In the genomic region with DNA sequence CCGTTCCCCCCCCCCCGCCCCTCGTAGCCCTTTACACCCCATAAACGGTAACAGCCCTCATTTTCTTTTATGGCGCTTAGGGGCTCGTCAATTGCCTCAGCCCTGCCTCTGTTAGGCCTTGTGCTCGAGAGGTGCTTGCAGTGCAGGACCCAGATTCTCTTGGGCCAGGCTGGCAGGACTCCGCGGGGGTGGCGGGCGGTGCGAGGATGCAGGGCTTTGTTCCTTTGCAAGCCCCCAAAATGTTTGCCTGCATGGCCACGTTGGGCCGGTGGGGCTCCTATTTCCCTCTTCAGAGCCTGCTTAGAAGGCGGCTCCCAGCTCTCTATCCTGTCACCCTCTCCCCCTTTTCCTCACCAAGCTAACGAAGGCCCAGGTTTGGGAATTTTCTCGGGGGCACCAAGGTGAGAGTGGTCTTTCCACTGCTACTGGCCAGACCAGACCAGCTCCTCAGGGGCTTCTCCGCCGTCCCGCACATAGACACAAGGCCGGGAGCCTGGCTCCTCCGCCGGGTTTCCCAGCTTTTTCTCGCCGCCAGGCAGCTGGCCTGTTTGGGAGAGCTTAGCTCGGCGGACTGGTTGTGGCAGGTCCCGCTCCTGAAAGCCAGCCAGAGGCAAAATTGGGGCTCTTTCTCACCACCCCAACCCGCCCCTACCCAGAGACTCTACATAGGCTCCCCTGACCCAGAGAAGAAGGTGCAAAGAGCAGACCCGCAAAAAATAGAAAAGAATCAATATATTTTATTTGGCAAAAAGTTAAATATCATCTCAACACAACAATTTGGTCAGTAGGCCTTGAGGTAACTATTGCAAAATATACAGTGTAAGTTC, we compare ENCODE assay signal across 1 cellular context.
TF ChIP-seq lines count a peak whose summit lies in the region.

No MANE protein-coding gene starts in this region.

TF ChIP-seq in HEK293, 187 proteins besides CTCF, POLR2A, EP300 and RAD21:
- TF ChIP-seq ZNF138 (tag by site-specific recombination; IDR thresholded peaks at IDR 0.05; ENCODE audit: borderline replicate concordance), result no peak
- TF ChIP-seq ZSCAN30 (tag by site-specific recombination; IDR thresholded peaks at IDR 0.05), result peak; percentile 7; the same call in 1 of the 2 replicates
- TF ChIP-seq, protein P1, sequence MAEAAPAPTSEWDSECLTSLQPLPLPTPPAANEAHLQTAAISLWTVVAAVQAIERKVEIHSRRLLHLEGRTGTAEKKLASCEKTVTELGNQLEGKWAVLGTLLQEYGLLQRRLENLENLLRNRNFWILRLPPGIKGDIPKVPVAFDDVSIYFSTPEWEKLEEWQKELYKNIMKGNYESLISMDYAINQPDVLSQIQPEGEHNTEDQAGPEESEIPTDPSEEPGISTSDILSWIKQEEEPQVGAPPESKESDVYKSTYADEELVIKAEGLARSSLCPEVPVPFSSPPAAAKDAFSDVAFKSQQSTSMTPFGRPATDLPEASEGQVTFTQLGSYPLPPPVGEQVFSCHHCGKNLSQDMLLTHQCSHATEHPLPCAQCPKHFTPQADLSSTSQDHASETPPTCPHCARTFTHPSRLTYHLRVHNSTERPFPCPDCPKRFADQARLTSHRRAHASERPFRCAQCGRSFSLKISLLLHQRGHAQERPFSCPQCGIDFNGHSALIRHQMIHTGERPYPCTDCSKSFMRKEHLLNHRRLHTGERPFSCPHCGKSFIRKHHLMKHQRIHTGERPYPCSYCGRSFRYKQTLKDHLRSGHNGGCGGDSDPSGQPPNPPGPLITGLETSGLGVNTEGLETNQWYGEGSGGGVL (tag by site-specific recombination; IDR thresholded peaks at IDR 0.05), result no peak
- TF ChIP-seq ZNF600 (tag by site-specific recombination; IDR thresholded peaks at IDR 0.05), result peak; percentile 41
- TF ChIP-seq FEZF1 (tag by site-specific recombination; IDR thresholded peaks at IDR 0.05), result no peak
- TF ChIP-seq ZFP37 (tag by site-specific recombination; IDR thresholded peaks at IDR 0.05), result peak; percentile 63; the same call in 1 of the 2 replicates
- peak; percentile 7; the same call in 1 of the 2 replicates for TF ChIP-seq ZNF341 (tag by site-specific recombination; IDR thresholded peaks at IDR 0.05; ENCODE audit: low read depth)
- TF ChIP-seq ZNF10 (tag by site-specific recombination; IDR thresholded peaks at IDR 0.05), result 0 out of 2 replicates have a peak, but pooled peaks have one; percentile 9
- TF ChIP-seq PRDM1 (tag by site-specific recombination; IDR thresholded peaks at IDR 0.05), result 0 out of 2 replicates have a peak, but pooled peaks have one; percentile 10
- TF ChIP-seq, protein P2, sequence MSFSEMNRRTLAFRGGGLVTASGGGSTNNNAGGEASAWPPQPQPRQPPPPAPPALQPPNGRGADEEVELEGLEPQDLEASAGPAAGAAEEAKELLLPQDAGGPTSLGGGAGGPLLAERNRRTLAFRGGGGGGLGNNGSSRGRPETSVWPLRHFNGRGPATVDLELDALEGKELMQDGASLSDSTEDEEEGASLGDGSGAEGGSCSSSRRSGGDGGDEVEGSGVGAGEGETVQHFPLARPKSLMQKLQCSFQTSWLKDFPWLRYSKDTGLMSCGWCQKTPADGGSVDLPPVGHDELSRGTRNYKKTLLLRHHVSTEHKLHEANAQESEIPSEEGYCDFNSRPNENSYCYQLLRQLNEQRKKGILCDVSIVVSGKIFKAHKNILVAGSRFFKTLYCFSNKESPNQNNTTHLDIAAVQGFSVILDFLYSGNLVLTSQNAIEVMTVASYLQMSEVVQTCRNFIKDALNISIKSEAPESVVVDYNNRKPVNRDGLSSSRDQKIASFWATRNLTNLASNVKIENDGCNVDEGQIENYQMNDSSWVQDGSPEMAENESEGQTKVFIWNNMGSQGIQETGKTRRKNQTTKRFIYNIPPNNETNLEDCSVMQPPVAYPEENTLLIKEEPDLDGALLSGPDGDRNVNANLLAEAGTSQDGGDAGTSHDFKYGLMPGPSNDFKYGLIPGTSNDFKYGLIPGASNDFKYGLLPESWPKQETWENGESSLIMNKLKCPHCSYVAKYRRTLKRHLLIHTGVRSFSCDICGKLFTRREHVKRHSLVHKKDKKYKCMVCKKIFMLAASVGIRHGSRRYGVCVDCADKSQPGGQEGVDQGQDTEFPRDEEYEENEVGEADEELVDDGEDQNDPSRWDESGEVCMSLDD (tag by site-specific recombination; IDR thresholded peaks at IDR 0.05), result peak; percentile 66; the same call in 1 of the 2 replicates
- TF ChIP-seq, protein P3, sequence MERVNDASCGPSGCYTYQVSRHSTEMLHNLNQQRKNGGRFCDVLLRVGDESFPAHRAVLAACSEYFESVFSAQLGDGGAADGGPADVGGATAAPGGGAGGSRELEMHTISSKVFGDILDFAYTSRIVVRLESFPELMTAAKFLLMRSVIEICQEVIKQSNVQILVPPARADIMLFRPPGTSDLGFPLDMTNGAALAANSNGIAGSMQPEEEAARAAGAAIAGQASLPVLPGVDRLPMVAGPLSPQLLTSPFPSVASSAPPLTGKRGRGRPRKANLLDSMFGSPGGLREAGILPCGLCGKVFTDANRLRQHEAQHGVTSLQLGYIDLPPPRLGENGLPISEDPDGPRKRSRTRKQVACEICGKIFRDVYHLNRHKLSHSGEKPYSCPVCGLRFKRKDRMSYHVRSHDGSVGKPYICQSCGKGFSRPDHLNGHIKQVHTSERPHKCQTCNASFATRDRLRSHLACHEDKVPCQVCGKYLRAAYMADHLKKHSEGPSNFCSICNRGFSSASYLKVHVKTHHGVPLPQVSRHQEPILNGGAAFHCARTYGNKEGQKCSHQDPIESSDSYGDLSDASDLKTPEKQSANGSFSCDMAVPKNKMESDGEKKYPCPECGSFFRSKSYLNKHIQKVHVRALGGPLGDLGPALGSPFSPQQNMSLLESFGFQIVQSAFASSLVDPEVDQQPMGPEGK (tag by site-specific recombination; IDR thresholded peaks at IDR 0.05), result peak; percentile 20; the same call in 1 of the 2 replicates
- peak; percentile 28; the same call in 1 of the 2 replicates for TF ChIP-seq KLF10 (tag by site-specific recombination; IDR thresholded peaks at IDR 0.05)
- no peak for TF ChIP-seq ZNF510 (tag by site-specific recombination; IDR thresholded peaks at IDR 0.05; ENCODE audit: insufficient replicate concordance)
- peak; percentile 70 for TF ChIP-seq ZBTB8A (tag by site-specific recombination; IDR thresholded peaks at IDR 0.05)
- TF ChIP-seq ZNF335 (tag by site-specific recombination; conservative IDR thresholded peaks at IDR 0.05), result peak; percentile 68
TF ChIP-seq in HEK293: peak in this region for 11.
